Comparison of ENCODE assay signal across 8 cellular contexts in the genomic region with DNA sequence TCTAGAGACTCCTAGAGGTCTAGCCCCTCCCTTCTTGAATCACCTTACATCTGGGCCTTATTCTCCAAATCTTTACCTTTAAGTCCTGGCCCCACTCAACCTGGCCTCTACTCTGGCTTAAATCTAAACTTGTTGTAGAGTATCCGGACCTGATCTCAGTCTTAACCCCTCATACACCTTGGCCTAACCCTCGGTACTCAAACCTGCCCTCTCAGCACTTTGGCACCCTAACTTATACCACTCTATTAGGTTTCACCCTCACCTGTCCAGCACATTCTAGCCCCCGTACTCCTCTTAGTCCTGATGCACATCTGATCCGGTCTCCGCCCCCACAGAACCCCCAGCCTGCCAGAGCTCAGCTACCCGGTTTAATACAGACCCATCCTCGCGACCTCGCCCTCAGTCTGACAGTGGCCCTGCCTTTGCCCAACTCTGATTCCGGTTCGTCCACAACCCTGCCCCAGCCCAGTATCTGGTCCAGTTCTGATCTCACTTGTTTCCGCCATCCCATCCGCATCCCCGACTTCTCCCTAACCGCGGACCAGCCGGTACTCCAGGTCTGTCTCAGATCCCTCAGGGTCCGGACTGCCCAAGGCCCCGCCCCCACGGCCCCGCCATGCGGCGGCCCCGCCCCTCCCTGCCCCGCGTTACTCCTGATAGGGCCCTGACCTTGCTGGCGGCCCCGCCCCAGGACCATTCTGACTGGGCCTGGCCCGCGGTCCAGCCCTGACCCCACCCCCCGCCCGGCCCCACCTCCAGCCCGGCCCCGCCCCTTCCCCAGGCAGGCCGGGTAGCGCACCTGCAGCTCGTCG. TPM values are rescaled to one million over a fixed set of nuclear protein-coding genes. Genes with fewer than 3 reads are reported as not detected.
A peak's percentile ranks its signal among the peaks of the same experiment; 100 is the strongest.
DNase-seq lines count a peak whose midpoint lies in the region; ATAC-seq and TF ChIP-seq lines count a peak whose summit lies in the region.

No MANE protein-coding gene starts in this region.

- ATAC-seq in GM18520 (IDR thresholded peaks at IDR 0.05; ENCODE audit: unreplicated experiment): peak; percentile 50
- ATAC-seq in HG03108 (IDR thresholded peaks at IDR 0.05; ENCODE audit: unreplicated experiment): peak; percentile 72

- peaks cover 10% of the 10 kb centered on the region for H3K4me1 ChIP-seq in smooth muscle cell (ENCODE audit: low read depth)

- H3F3A ChIP-seq in smooth muscle cell (ENCODE audit: low read depth): no peaks in the 10 kb centered on the region

- peak overlapping the region; percentile 29 for H3K27ac ChIP-seq in caudate nucleus (ENCODE audit: low read depth, low read length)
- H3K27ac ChIP-seq in smooth muscle cell (ENCODE audit: low read depth): no peak overlapping the region

- H3K27me3 ChIP-seq in smooth muscle cell (ENCODE audit: low read depth): no peaks in the 10 kb centered on the region

- DNase-seq in NCI-H2227 treated with DMSO at 0.1 percent for 48 hours (lab: John Stamatoyannopoulos, UW) (peak; percentile 90), caudate nucleus (lab: John Stamatoyannopoulos, UW) (peak in 59 of 61 donors; percentile 40 to 94 (median 82)), inferior parietal cortex (ENCODE audit: extremely low spot score) (peak; percentile 65), smooth muscle cell (lab: John Stamatoyannopoulos, UW; ENCODE audit: unreplicated experiment) (peak; percentile 65), NK-92 (lab: John Stamatoyannopoulos, UW; ENCODE audit: unreplicated experiment) (no peak)
- DNase-seq in activated CD4-positive, CD25-positive, alpha-beta regulatory T cell treated with anti-CD3 and anti-CD28 coated beads, Interleukin-2, amount 50 U/mL, for 16 hours (ENCODE audit: low read depth, low spot score): peak; percentile 50

- H3K9me3 ChIP-seq in smooth muscle cell (replicated peaks; ENCODE audit: low read depth): no peaks in the 10 kb centered on the region

- no peaks in the 10 kb centered on the region for H3K36me3 ChIP-seq in smooth muscle cell (ENCODE audit: low read depth)

- no peak overlapping the region for H2AFZ ChIP-seq in smooth muscle cell (ENCODE audit: low read depth)

- no peaks in the 10 kb centered on the region for H4K20me1 ChIP-seq in smooth muscle cell (ENCODE audit: low read depth)

- peak overlapping the region; percentile 94 for H3K4me2 ChIP-seq in smooth muscle cell

- 23% methylated on average over 23 of the region's 38 CpGs for WGBS in smooth muscle cell (ENCODE audit: low lambda C conversion rate)

- no peaks in the 10 kb centered on the region for H3K79me2 ChIP-seq in smooth muscle cell (ENCODE audit: low read depth)

- H3K9ac ChIP-seq in smooth muscle cell (ENCODE audit: low read depth): no peak overlapping the region

- TF ChIP-seq CTCF in smooth muscle cell (IDR thresholded peaks at IDR 0.05; ENCODE audit: borderline replicate concordance, insufficient read depth, poor library complexity, severe bottlenecking): no peak

- H3K4me3 ChIP-seq in smooth muscle cell: peak overlapping the region; percentile 78

RNA-seq across cellular contexts. Expression of gene TRIM62, which starts 1.4 kb away (rescaled TPM):
- 1.3 TPM in 2 replicates for total RNA-seq in smooth muscle cell
- polyA plus RNA-seq in smooth muscle cell: 3.6 and 3.9 TPM in 2 replicates
